ENCODE assay signal across 1 cellular context in the genomic region with DNA sequence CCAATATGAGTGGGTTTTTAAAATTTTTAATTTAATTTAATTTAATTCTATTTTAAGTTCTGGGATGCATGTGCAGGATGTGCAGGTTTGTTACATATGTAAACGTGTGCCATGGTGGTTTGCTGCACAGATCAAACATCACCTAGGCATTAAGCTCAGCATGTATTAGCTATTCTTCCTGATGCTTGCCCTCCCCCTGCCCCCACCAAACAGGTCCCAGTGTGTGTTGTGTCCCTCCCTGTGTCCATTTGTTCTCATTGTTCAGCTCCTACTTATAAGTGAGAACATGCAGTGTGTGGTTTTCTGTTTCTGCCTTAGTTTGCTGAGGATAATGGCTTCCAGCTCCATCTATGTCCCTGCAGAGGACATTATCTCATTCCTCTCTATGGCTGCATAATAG.
TF ChIP-seq lines count a peak whose summit lies in the region.

No MANE protein-coding gene starts in this region.

TF ChIP-seq in IMR-90, 13 proteins besides CTCF, POLR2A, EP300 and RAD21:
- no peak for TF ChIP-seq NFE2L2 (IDR thresholded peaks at IDR 0.05; ENCODE audit: low read depth, low read length)
- no peak for TF ChIP-seq FOS (IDR thresholded peaks at IDR 0.05; ENCODE audit: low read depth, low read length)
- no peak for TF ChIP-seq MAFK (IDR thresholded peaks at IDR 0.05; ENCODE audit: low read depth, low read length)
TF ChIP-seq in IMR-90: peak in this region for 0.
